Comparison of ENCODE assay signal across 11 cellular contexts in the genomic region with DNA sequence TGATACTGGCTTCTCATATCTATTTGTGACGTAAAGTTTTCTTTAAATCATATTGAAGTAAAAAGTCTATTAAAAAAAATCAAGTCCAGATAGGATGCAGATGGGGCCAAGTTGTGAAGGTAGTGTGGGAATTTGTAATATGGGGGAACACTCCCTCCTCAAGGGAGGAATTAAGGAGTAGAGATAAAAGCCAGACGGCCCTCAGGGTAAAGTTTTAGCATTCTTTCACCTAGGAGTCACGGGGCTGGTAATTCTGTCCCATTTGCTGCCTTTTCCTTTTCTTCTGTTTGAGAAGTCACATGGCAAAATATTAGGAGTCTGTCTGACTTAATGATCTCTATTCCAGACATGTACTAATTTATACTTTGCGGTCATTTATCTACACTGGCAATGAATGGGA.
DNase-seq lines count a peak whose midpoint lies in the region; ATAC-seq, FAIRE-seq and TF ChIP-seq lines count a peak whose summit lies in the region.
"Had no signal": no experiment of that assay in that cellular context is flagged by ENCODE, and none has a peak within 500 bp of the region (broad histone marks: within the 10 kb centered on the region; RNA-seq: fewer than 3 reads in every experiment).

No MANE protein-coding gene starts in this region.

- intact Hi-C loops in left lung (cut with DNase I): no loop called here
- intact Hi-C loops in colonic mucosa (cut with DNase I): no loop called here

- H3K36me3 ChIP-seq in HUES64 (ENCODE audit: insufficient read depth, low read length) (no peaks in the 10 kb centered on the region), bronchial epithelial cell (ENCODE audit: control insufficient read depth, insufficient read depth, low read length) (peaks cover 1% of the 10 kb centered on the region), left lung (no peaks in the 10 kb centered on the region), colonic mucosa (no peaks in the 10 kb centered on the region)

- H3K27me3 ChIP-seq in HUES64 (ENCODE audit: insufficient read depth, low read length): no peaks in the 10 kb centered on the region
- no peaks in the 10 kb centered on the region for H3K27me3 ChIP-seq in bronchial epithelial cell (ENCODE audit: control insufficient read depth, insufficient read depth, low read length)
- H3K27me3 ChIP-seq in left lung: no peaks in the 10 kb centered on the region
- no peaks in the 10 kb centered on the region for H3K27me3 ChIP-seq in colonic mucosa

- peak overlapping the region; percentile 64; the same call in 1 of the 2 replicates for H3K27ac ChIP-seq in HUES64 (ENCODE audit: low read depth, low read length)
- H3K27ac ChIP-seq in left lung: no peak overlapping the region
- H3K27ac ChIP-seq in colonic mucosa: no peak overlapping the region

- peak; percentile 64 for DNase-seq in AG20443 (ENCODE audit: low spot score)
- DNase-seq in bronchial epithelial cell (ENCODE audit: low read depth): peak; percentile 68
- DNase-seq in left lung: no peak
- DNase-seq in NCI-H1105 (lab: John Stamatoyannopoulos, UW): no peak
- no peak for DNase-seq in colonic mucosa
- DNase-seq in NCI-H1436 treated with DMSO at 0.1 percent for 48 hours (lab: John Stamatoyannopoulos, UW): no peak
- DNase-seq: activated CD8-positive, alpha-beta memory T cell treated with anti-CD3 and anti-CD28 coated beads, Interleukin-2, amount 50 U/mL, for 4 hours; effector CD4-positive, alpha-beta T cell; posterior cingulate gyrus had no signal

- 64% methylated on average over 3 of the region's 4 CpGs for WGBS in HUES64

- H3K9ac ChIP-seq in HUES64 (ENCODE audit: low read depth, low read length): peak overlapping the region; percentile 10; the same call in 1 of the 2 replicates
- H3K9ac ChIP-seq in colonic mucosa (ENCODE audit: low read depth in 2 of 2, low read length in 2 of 2): no peak overlapping the region

- H3K4me3 ChIP-seq in HUES64 (ENCODE audit: low read length): no peak overlapping the region
- no peak overlapping the region for H3K4me3 ChIP-seq in bronchial epithelial cell (ENCODE audit: low read depth, low read length)
- H3K4me3 ChIP-seq in left lung: no peak overlapping the region
- no peak overlapping the region for H3K4me3 ChIP-seq in colonic mucosa

- TF ChIP-seq CTCF in bronchial epithelial cell (IDR thresholded peaks at IDR 0.05; ENCODE audit: insufficient read depth, low read length, severe bottlenecking) (no peak), left lung (IDR thresholded peaks at IDR 0.05) (no peak), colonic mucosa (IDR thresholded peaks at IDR 0.05) (no peak)

- H3K9me3 ChIP-seq in HUES64 (ENCODE audit: insufficient read depth, low read depth, low read length): no peaks in the 10 kb centered on the region
- H3K9me3 ChIP-seq in left lung: no peaks in the 10 kb centered on the region
- H3K9me3 ChIP-seq in colonic mucosa: no peaks in the 10 kb centered on the region

- no peak for FAIRE-seq in bronchial epithelial cell (lab: Jason Lieb, UNC)

- peaks cover 13% of the 10 kb centered on the region for H3K4me1 ChIP-seq in HUES64 (ENCODE audit: insufficient read depth, low read length)
- peaks cover 0 to 7% of the 10 kb centered on the region in 2 donors for H3K4me1 ChIP-seq in left lung
- no peaks in the 10 kb centered on the region for H3K4me1 ChIP-seq in colonic mucosa

- ATAC-seq in left lung (peak; percentile 12), esophagus mucosa (no peak)

Comparison
In these comparisons a context has a peak if more than half of its experiments do, and no peak if none do; other contexts are left out.
1. DNase-seq: peak in AG20443 (single experiment) and bronchial epithelial cell (single experiment); none in left lung (0 of 2), NCI-H1105 (single experiment), colonic mucosa (single experiment) and NCI-H1436 treated with DMSO at 0.1 percent for 48 hours (single experiment).